11 cellular contexts compared by ENCODE assay signal in genomic region chr11:65435330-65435931, GRCh38. TPM values are rescaled to one million over a fixed set of nuclear protein-coding genes. Genes with fewer than 3 reads are reported as not detected.
DNase-seq lines count a peak whose midpoint lies in the region; ATAC-seq and TF ChIP-seq lines count a peak whose summit lies in the region.
"Had no signal": no experiment of that assay in that cellular context is flagged by ENCODE, and none has a peak within 500 bp of the region (broad histone marks: within the 10 kb centered on the region; RNA-seq: fewer than 3 reads in every experiment).

No MANE protein-coding gene starts in this region.

- intact Hi-C loops in activated naive CD4-positive, alpha-beta T cell treated with anti-CD3 and anti-CD28 coated beads for 36 hours (cut with micrococcal nuclease) = no loop called here
- intact Hi-C loops in upper lobe of right lung (cut with DNase I) = no loop called here

- H3K14ac ChIP-seq in mesenchymal stem cell (ENCODE audit: low read length in 2 of 2) = peak overlapping the region in 1 of 2 experiments; percentile 56
- H3K14ac ChIP-seq in neuronal stem cell (ENCODE audit: low read length) = no peak overlapping the region

- no peak overlapping the region for H2BK120ac ChIP-seq in mesenchymal stem cell (ENCODE audit: low read depth, low read length)
- H2BK120ac ChIP-seq in neuronal stem cell (ENCODE audit: low read depth, low read length) = no peak overlapping the region

- WGBS in mesenchymal stem cell = 93% methylated on average over 9 of the region's 9 CpGs
- no CpG with 5 or more reads among the region's 9 CpGs for WGBS in neuronal stem cell (ENCODE audit: extremely low coverage in 2 of 2, insufficient read length in 2 of 2, insufficient replicate concordance in 1 of 2), 2 donors

- H3K79me1 ChIP-seq in mesenchymal stem cell (replicated peaks; ENCODE audit: low read length, poor library complexity, severe bottlenecking) (no peaks in the 10 kb centered on the region), neuronal stem cell (ENCODE audit: low read depth, low read length) (peaks cover 2% of the 10 kb centered on the region)

- H3K23ac ChIP-seq in mesenchymal stem cell (ENCODE audit: low read length in 2 of 2) = peak overlapping the region in 1 of 2 experiments; percentile 78
- no peak overlapping the region for H3K23ac ChIP-seq in neuronal stem cell (ENCODE audit: low read depth, low read length, poor library complexity)

- H2BK5ac ChIP-seq in mesenchymal stem cell (ENCODE audit: low read depth, low read length, poor library complexity, severe bottlenecking) (no peak overlapping the region), neuronal stem cell (ENCODE audit: low read length) (no peak overlapping the region)

- peaks cover 17% of the 10 kb centered on the region for H3K4me1 ChIP-seq in mesenchymal stem cell (ENCODE audit: control insufficient read depth, insufficient read depth, low read depth, low read length)
- H3K4me1 ChIP-seq in upper lobe of right lung = peaks cover 77% of the 10 kb centered on the region
- H3K4me1 ChIP-seq in neuronal stem cell (ENCODE audit: control insufficient read depth in 2 of 2, insufficient read depth in 1 of 2, low read depth in 1 of 2, low read length in 2 of 2) = peaks cover 0 to 9% of the 10 kb centered on the region in 2 donors

- peaks cover 82% of the 10 kb centered on the region for H3K4me1 Mint-ChIP-seq in activated naive CD4-positive, alpha-beta T cell treated with anti-CD3 and anti-CD28 coated beads for 36 hours (ENCODE audit: low read depth)

- H3K9me3 ChIP-seq in mesenchymal stem cell (ENCODE audit: control insufficient read depth, low read length) (no peaks in the 10 kb centered on the region), upper lobe of right lung (no peaks in the 10 kb centered on the region), neuronal stem cell (replicated peaks in 1 of 2; ENCODE audit: control insufficient read depth in 2 of 2, insufficient read depth in 1 of 2, low read depth in 1 of 2, low read length in 2 of 2) (peaks cover 0 to 4% of the 10 kb centered on the region in 2 donors)

- peak overlapping the region; percentile 28 for H3K4me3 ChIP-seq in choroid plexus epithelial cell (ENCODE audit: low read depth, low read length)
- H3K4me3 ChIP-seq in mesenchymal stem cell (ENCODE audit: insufficient read depth in 1 of 2, low read depth in 1 of 2, low read length in 2 of 2) = peak overlapping the region in 1 of 2 experiments; percentile 92
- H3K4me3 ChIP-seq in upper lobe of right lung = peak overlapping the region; percentile 6
- no peak overlapping the region for H3K4me3 ChIP-seq in neuronal stem cell (ENCODE audit: low read length in 2 of 2)

- H3K9ac ChIP-seq in mesenchymal stem cell (ENCODE audit: low read length) (peak overlapping the region; percentile 99), neuronal stem cell (ENCODE audit: low read depth, low read length, poor library complexity) (no peak overlapping the region)

- no peak for DNase-seq in activated naive CD4-positive, alpha-beta T cell treated with anti-CD3 and anti-CD28 coated beads for 36 hours
- DNase-seq in activated naive CD4-positive, alpha-beta T cell treated with Interleukin-2 at 50 U/mL for 16 hours = no peak
- peak; percentile 66 for DNase-seq in choroid plexus epithelial cell (ENCODE audit: low read depth)
- DNase-seq in mesenchymal stem cell = peak; percentile 73
- DNase-seq in upper lobe of right lung = peak; percentile 37
- no peak for DNase-seq in neuronal stem cell (ENCODE audit: low spot score)
- DNase-seq in T1000 (lab: John Stamatoyannopoulos, UW) = no peak
- DNase-seq: naive B cell, NCI-H2171 had no signal

- CTCF ChIA-PET in activated naive CD4-positive, alpha-beta T cell treated with anti-CD3 and anti-CD28 coated beads for 36 hours (lab: Charles Lee) = no interaction called here

- no peaks in the 10 kb centered on the region for H3K9me3 Mint-ChIP-seq in activated naive CD4-positive, alpha-beta T cell treated with anti-CD3 and anti-CD28 coated beads for 36 hours
- H3K9me3 Mint-ChIP-seq: naive B cell had no signal

- H2BK12ac ChIP-seq in mesenchymal stem cell (ENCODE audit: low read length in 2 of 2) (peak overlapping the region in 1 of 2 experiments; percentile 23), neuronal stem cell (ENCODE audit: low read length) (no peak overlapping the region)

- peaks cover 24 to 85% of the 10 kb centered on the region in 2 experiments for H3K36me3 ChIP-seq in mesenchymal stem cell (ENCODE audit: control insufficient read depth in 1 of 2, insufficient read depth in 2 of 2, low read depth in 1 of 2, low read length in 2 of 2)
- H3K36me3 ChIP-seq in upper lobe of right lung = peaks cover 80% of the 10 kb centered on the region
- peaks cover 3 to 98% of the 10 kb centered on the region in 2 donors for H3K36me3 ChIP-seq in neuronal stem cell (replicated peaks in 1 of 2; ENCODE audit: control insufficient read depth in 2 of 2, insufficient read depth in 2 of 2, low read length in 2 of 2)

- H3K27ac Mint-ChIP-seq in activated naive CD4-positive, alpha-beta T cell treated with anti-CD3 and anti-CD28 coated beads for 36 hours = peak overlapping the region; percentile 60
- H3K27ac Mint-ChIP-seq: B cell had no signal

- H3K4ac ChIP-seq in mesenchymal stem cell (ENCODE audit: low read depth in 1 of 2, low read length in 2 of 2) = no peak overlapping the region
- no peak overlapping the region for H3K4ac ChIP-seq in neuronal stem cell (ENCODE audit: low read length)

- H3K4me3 Mint-ChIP-seq in activated naive CD4-positive, alpha-beta T cell treated with anti-CD3 and anti-CD28 coated beads for 36 hours = peak overlapping the region; percentile 14
- H3K4me3 Mint-ChIP-seq: B cell, naive B cell had no signal

- H4K91ac ChIP-seq in mesenchymal stem cell (ENCODE audit: low read length) (no peak overlapping the region), neuronal stem cell (ENCODE audit: low read depth, low read length, poor library complexity) (no peak overlapping the region)

- H3K27me3 Mint-ChIP-seq in activated naive CD4-positive, alpha-beta T cell treated with anti-CD3 and anti-CD28 coated beads for 36 hours (ENCODE audit: low read depth) = no peaks in the 10 kb centered on the region
- H3K27me3 Mint-ChIP-seq: B cell, naive B cell had no signal

- peak overlapping the region; percentile 81 for H3K27ac ChIP-seq in mesenchymal stem cell (ENCODE audit: low read length, poor library complexity, severe bottlenecking)
- no peak overlapping the region for H3K27ac ChIP-seq in upper lobe of right lung
- H3K27ac ChIP-seq in neuronal stem cell (replicated peaks; ENCODE audit: low read length) = no peak overlapping the region

- H3K4me2 ChIP-seq in mesenchymal stem cell (ENCODE audit: low read length, poor library complexity, severe bottlenecking) (peak overlapping the region; percentile 37), neuronal stem cell (ENCODE audit: insufficient read depth, low read length, poor library complexity, severe bottlenecking) (no peak overlapping the region)

- H2AFZ ChIP-seq in mesenchymal stem cell (ENCODE audit: low read depth, low read length) (no peak overlapping the region), neuronal stem cell (ENCODE audit: low read length) (no peak overlapping the region)

- H4K8ac ChIP-seq in mesenchymal stem cell (ENCODE audit: low read length) (no peak overlapping the region), neuronal stem cell (ENCODE audit: low read depth, low read length) (no peak overlapping the region)

- no peak for TF ChIP-seq CTCF in choroid plexus epithelial cell (conservative IDR thresholded peaks at IDR 0.05; ENCODE audit: low read depth, low read length)
- TF ChIP-seq CTCF in upper lobe of right lung (IDR thresholded peaks at IDR 0.05) = no peak

- no peaks in the 10 kb centered on the region for H3K27me3 ChIP-seq in mesenchymal stem cell (ENCODE audit: control insufficient read depth in 1 of 2, insufficient read depth in 1 of 2, low read length in 2 of 2)
- H3K27me3 ChIP-seq in upper lobe of right lung = no peaks in the 10 kb centered on the region
- no peaks in the 10 kb centered on the region for H3K27me3 ChIP-seq in neuronal stem cell (ENCODE audit: control insufficient read depth in 3 of 3, insufficient read depth in 3 of 3, low read depth in 1 of 3, low read length in 3 of 3)

- no peak overlapping the region for H2AK5ac ChIP-seq in mesenchymal stem cell (ENCODE audit: low read length, severe bottlenecking)
- no peak overlapping the region for H2AK5ac ChIP-seq in neuronal stem cell (ENCODE audit: low read depth, low read length)

- no peak overlapping the region for H2BK15ac ChIP-seq in mesenchymal stem cell (ENCODE audit: low read depth, poor library complexity, severe bottlenecking)
- no peak overlapping the region for H2BK15ac ChIP-seq in neuronal stem cell (ENCODE audit: low read length)

- H3K18ac ChIP-seq in mesenchymal stem cell (ENCODE audit: low read depth in 1 of 2, low read length in 2 of 2) (peak overlapping the region in 1 of 2 experiments; percentile 49), neuronal stem cell (ENCODE audit: low read length) (no peak overlapping the region)

- peaks cover 69% of the 10 kb centered on the region for H3K36me3 Mint-ChIP-seq in activated naive CD4-positive, alpha-beta T cell treated with anti-CD3 and anti-CD28 coated beads for 36 hours (ENCODE audit: low read depth)
- H3K36me3 Mint-ChIP-seq: naive B cell had no signal

- ATAC-seq in upper lobe of right lung = no peak
- ATAC-seq in HG02981 (IDR thresholded peaks at IDR 0.05; ENCODE audit: unreplicated experiment) = no peak

RNA-seq across cellular contexts. Expression of gene NEAT1, which starts 12.8 kb away (rescaled TPM):
- 100 to 1,000 TPM; 693 to 750 TPM for total RNA-seq in activated naive CD4-positive, alpha-beta T cell treated with anti-CD3 and anti-CD28 coated beads for 36 hours
- polyA plus RNA-seq in mesenchymal stem cell (2013, experiment 1 of 2) = 51.2 TPM
- 44.5 TPM for polyA plus RNA-seq in mesenchymal stem cell (2013, experiment 2 of 2)
- 1,120 TPM for total RNA-seq in upper lobe of right lung
- 2.0 TPM for polyA plus RNA-seq in neuronal stem cell (2013, experiment 1 of 2)
- polyA plus RNA-seq in neuronal stem cell (2013, experiment 2 of 2) = 2.5 TPM

RNA-seq across cellular contexts. Expression of gene FRMD8, which starts 49.0 kb away (rescaled TPM):
- 10 to 100 TPM; 38.2 to 40.0 TPM for total RNA-seq in activated naive CD4-positive, alpha-beta T cell treated with anti-CD3 and anti-CD28 coated beads for 36 hours
- 24.6 TPM for polyA plus RNA-seq in mesenchymal stem cell (2013, experiment 1 of 2)
- 25.1 TPM for polyA plus RNA-seq in mesenchymal stem cell (2013, experiment 2 of 2)
- 37.1 TPM for total RNA-seq in upper lobe of right lung
- 5.9 TPM for polyA plus RNA-seq in neuronal stem cell (2013, experiment 1 of 2)
- polyA plus RNA-seq in neuronal stem cell (2013, experiment 2 of 2) = 6.1 TPM

RNA-seq across cellular contexts. Expression of gene SLC25A45, which starts 53.0 kb away (rescaled TPM):
- total RNA-seq in activated naive CD4-positive, alpha-beta T cell treated with anti-CD3 and anti-CD28 coated beads for 36 hours = 10 to 100 TPM; 10.4 to 12.1 TPM
- 2.2 TPM for polyA plus RNA-seq in mesenchymal stem cell (2013, experiment 1 of 2)
- 1.9 TPM for polyA plus RNA-seq in mesenchymal stem cell (2013, experiment 2 of 2)
- total RNA-seq in upper lobe of right lung = 11.5 TPM
- polyA plus RNA-seq in neuronal stem cell (2013, experiment 1 of 2) = 0.43 TPM
- polyA plus RNA-seq in neuronal stem cell (2013, experiment 2 of 2) = 0.32 TPM

Comparison
In these comparisons a context has a peak if more than half of its experiments do, and no peak if none do; other contexts are left out.
1. DNase-seq: peak in choroid plexus epithelial cell (single experiment), mesenchymal stem cell (single experiment) and upper lobe of right lung (single experiment); none in activated naive CD4-positive, alpha-beta T cell treated with anti-CD3 and anti-CD28 coated beads for 36 hours (single experiment), activated naive CD4-positive, alpha-beta T cell treated with Interleukin-2 at 50 U/mL for 16 hours (single experiment), neuronal stem cell (single experiment) and T1000 (single experiment).
2. H3K4me3 ChIP-seq: peak in choroid plexus epithelial cell (single experiment) and upper lobe of right lung (single experiment); none in neuronal stem cell (0 of 2).